13 cellular contexts compared by ENCODE assay signal in the genomic region with DNA sequence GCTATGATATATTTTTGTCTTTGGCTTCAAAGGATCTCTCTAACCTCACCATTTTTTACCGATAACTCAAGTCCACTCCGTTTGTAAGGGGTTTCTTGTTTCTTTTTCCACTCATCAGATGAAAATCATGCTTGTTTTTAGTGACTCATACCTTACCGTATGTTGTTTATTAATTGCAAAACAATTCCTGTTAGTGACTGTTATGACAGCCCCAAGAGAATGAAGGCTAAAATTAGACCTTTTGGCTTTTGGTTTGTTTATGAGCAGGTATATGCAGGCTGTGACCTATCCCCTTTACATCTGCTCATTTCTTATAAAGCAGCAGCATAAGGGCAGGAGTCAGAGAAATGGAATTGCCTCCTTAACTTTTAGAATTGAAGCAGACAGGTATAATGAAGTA.
DNase-seq lines count a peak whose midpoint lies in the region; ATAC-seq, FAIRE-seq and TF ChIP-seq lines count a peak whose summit lies in the region.
"Had no signal": no experiment of that assay in that cellular context is flagged by ENCODE, and none has a peak within 500 bp of the region (broad histone marks: within the 10 kb centered on the region; RNA-seq: fewer than 3 reads in every experiment).

No MANE protein-coding gene starts in this region.

- POLR2A ChIA-PET in endothelial cell of umbilical vein (lab: Charles Lee) = no interaction called here

- H3K4me3 ChIP-seq in endothelial cell of umbilical vein (replicated peaks in 1 of 3; ENCODE audit: insufficient read depth in 1 of 3, low read depth in 1 of 3, low read length in 3 of 3) = no peak overlapping the region
- no peak overlapping the region for H3K4me3 ChIP-seq in upper lobe of left lung
- H3K4me3 ChIP-seq: lower lobe of right lung had no signal

- H3K36me3 ChIP-seq in endothelial cell of umbilical vein (ENCODE audit: control insufficient read depth in 2 of 2, extremely low read depth in 1 of 2, insufficient read depth in 2 of 2, low read length in 2 of 2) (no peaks in the 10 kb centered on the region), upper lobe of left lung (no peaks in the 10 kb centered on the region)
- H3K36me3 ChIP-seq: lower lobe of right lung had no signal

- ATAC-seq in GM19438 (IDR thresholded peaks at IDR 0.05; ENCODE audit: low read depth, unreplicated experiment) = peak; percentile 90
- ATAC-seq in HG03354 (IDR thresholded peaks at IDR 0.05; ENCODE audit: poor library complexity, severe bottlenecking, unreplicated experiment) = peak; percentile 98
- ATAC-seq in upper lobe of left lung (ENCODE audit: low FRiP score in 2 of 2) = no peak
- ATAC-seq: CD8-positive, alpha-beta T cell; lower lobe of right lung; stimulated activated naive CD8-positive, alpha-beta T cell treated with anti-CD3 and anti-CD28 coated beads, Interleukin-15, Interleukin-2, amounts not matched to agents 100 U/mL and 50 U/mL, for 24 hours had no signal

- 47 to 63% methylated on average over 3 of the region's 3 CpGs for WGBS in upper lobe of left lung, 2 donors

- TF ChIP-seq CTCF in AG09319 (IDR thresholded peaks at IDR 0.05; ENCODE audit: low read depth, low read length) = no peak
- TF ChIP-seq CTCF in endothelial cell of umbilical vein (IDR thresholded peaks at IDR 0.05; ENCODE audit: extremely low read depth in 1 of 2, insufficient read depth in 1 of 2, low read depth in 1 of 2, low read length in 2 of 2) = no peak
- TF ChIP-seq CTCF in upper lobe of left lung (IDR thresholded peaks at IDR 0.05) = no peak

- intact Hi-C loops in endothelial cell of umbilical vein (cut with micrococcal nuclease) = loop anchor here (1.0 kb wide), 1 partner anchor 17 kb away; no protein-coding TSS in a partner anchor

- H3K9me3 ChIP-seq in endothelial cell of umbilical vein (replicated peaks; ENCODE audit: control insufficient read depth, insufficient read depth, low read length) = no peaks in the 10 kb centered on the region
- peaks cover 0 to 3% (median 0%) of the 10 kb centered on the region in 4 donors for H3K9me3 ChIP-seq in upper lobe of left lung
- H3K9me3 ChIP-seq: lower lobe of right lung had no signal

- H3K4me2 ChIP-seq in endothelial cell of umbilical vein (ENCODE audit: insufficient read depth, low read length) = peak overlapping the region; percentile 7

- DNase-seq in AG09319 (ENCODE audit: extremely low read depth, low read depth) (peak; percentile 53), endothelial cell of umbilical vein (ENCODE audit: low read depth, low spot score) (peak; percentile 71), upper lobe of left lung (no peak), HUDEP-2 (lab: John Stamatoyannopoulos, UW; ENCODE audit: unreplicated experiment in 76 of 76) (no peak), cortex of kidney (lab: John Stamatoyannopoulos, UW) (no peak), HuH-7.5 (ENCODE audit: low spot score) (no peak)
- DNase-seq: activated gamma-delta T cell; CD8-positive, alpha-beta T cell; lower lobe of right lung; NCI-H510A; stimulated activated naive CD8-positive, alpha-beta T cell treated with anti-CD3 and anti-CD28 coated beads, Interleukin-15, Interleukin-2, amounts not matched to agents 100 U/mL and 50 U/mL, for 24 hours had no signal

- no peaks in the 10 kb centered on the region for H3K79me2 ChIP-seq in endothelial cell of umbilical vein (ENCODE audit: control insufficient read depth, insufficient read depth, low read length)

- BruUV-seq in endothelial cell of umbilical vein (replicated peaks; lab: Mats Ljungman, UMichigan) = no TSS peak

- H3K27ac ChIP-seq in endothelial cell of umbilical vein (ENCODE audit: insufficient read depth, low read depth, low read length) (no peak overlapping the region), upper lobe of left lung (no peak overlapping the region)
- H3K27ac ChIP-seq: lower lobe of right lung had no signal

- H3K4me1 ChIP-seq in endothelial cell of umbilical vein (ENCODE audit: control insufficient read depth, extremely low read depth, insufficient read depth, low read length) (peaks cover 6% of the 10 kb centered on the region), upper lobe of left lung (no peaks in the 10 kb centered on the region)
- H3K4me1 ChIP-seq: lower lobe of right lung had no signal

- CTCF ChIA-PET in endothelial cell of umbilical vein (lab: Charles Lee) = interaction anchor here (0.7 to 1.1 kb wide), 2 partner anchors 8 to 12 kb away, joined by 3 read pairs; no protein-coding TSS in a partner anchor

- TF ChIP-seq EP300 in upper lobe of left lung (IDR thresholded peaks at IDR 0.05) = no peak

- H3K9me1 ChIP-seq in endothelial cell of umbilical vein (replicated peaks; ENCODE audit: control insufficient read depth, extremely low read depth, insufficient read depth, low read length) = no peaks in the 10 kb centered on the region

- no peak overlapping the region for H2AFZ ChIP-seq in endothelial cell of umbilical vein (ENCODE audit: low read depth, low read length)

- no peak for TF ChIP-seq POLR2A in endothelial cell of umbilical vein (IDR thresholded peaks at IDR 0.05; ENCODE audit: low read depth, low read length)
- no peak for TF ChIP-seq POLR2A in upper lobe of left lung (IDR thresholded peaks at IDR 0.05)

- H3K27me3 ChIP-seq in endothelial cell of umbilical vein (ENCODE audit: control insufficient read depth in 2 of 2, insufficient read depth in 2 of 2, low read length in 2 of 2) (no peaks in the 10 kb centered on the region), upper lobe of left lung (no peaks in the 10 kb centered on the region)

- H4K20me1 ChIP-seq in endothelial cell of umbilical vein (replicated peaks; ENCODE audit: control insufficient read depth, extremely low read depth, insufficient read depth, low read length) = no peaks in the 10 kb centered on the region

- H3K9ac ChIP-seq in endothelial cell of umbilical vein (replicated peaks; ENCODE audit: extremely low read depth, insufficient read depth, low read length) = no peak overlapping the region

- dilution Hi-C loops in endothelial cell of umbilical vein (cut with MboI; ENCODE audit: extremely low pct_ligation_motif_present, low sequenced_read_pairs) = no loop called here

- FAIRE-seq in endothelial cell of umbilical vein (lab: Jason Lieb, UNC) = peak; percentile 67

TF ChIP-seq in endothelial cell of umbilical vein, 7 proteins besides CTCF, POLR2A, EP300 and RAD21:
- TF ChIP-seq EZH2 (IDR thresholded peaks at IDR 0.05; ENCODE audit: borderline replicate concordance, low read depth, low read length, severe bottlenecking) (no peak), JUN (IDR thresholded peaks at IDR 0.05; ENCODE audit: borderline replicate concordance, insufficient read depth, insufficient read length, low read depth) (peak; percentile 77), POLR2AphosphoS5 (IDR thresholded peaks at IDR 0.05; ENCODE audit: insufficient read depth, low read depth, low read length) (no peak), MYC (IDR thresholded peaks at IDR 0.05; ENCODE audit: low read depth, low read length) (no peak), GATA2 (IDR thresholded peaks at IDR 0.05; ENCODE audit: insufficient read depth, insufficient read length, low read depth, low read length) (no peak), FOS (IDR thresholded peaks at IDR 0.05; ENCODE audit: borderline replicate concordance, insufficient read depth, low read length) (peak; percentile 9)
- TF ChIP-seq, protein P1, sequence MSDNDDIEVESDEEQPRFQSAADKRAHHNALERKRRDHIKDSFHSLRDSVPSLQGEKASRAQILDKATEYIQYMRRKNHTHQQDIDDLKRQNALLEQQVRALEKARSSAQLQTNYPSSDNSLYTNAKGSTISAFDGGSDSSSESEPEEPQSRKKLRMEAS (IDR thresholded peaks at IDR 0.05; ENCODE audit: insufficient read depth, insufficient read length) = no peak

Comparison
In these comparisons a context has a peak if more than half of its experiments do, and no peak if none do; other contexts are left out.
1. DNase-seq: peak in AG09319 (single experiment) and endothelial cell of umbilical vein (single experiment); none in upper lobe of left lung (0 of 2), HUDEP-2 (0 of 76), cortex of kidney (single experiment) and HuH-7.5 (single experiment).
2. ATAC-seq: peak in GM19438 (single experiment) and HG03354 (single experiment); none in upper lobe of left lung (0 of 2).